Comparison of ENCODE assay signal across 7 cellular contexts in genomic region chr4:46955601-46956000, GRCh38. TPM values are rescaled to one million over a fixed set of nuclear protein-coding genes. Genes with fewer than 3 reads are reported as not detected.
"Had no signal": no experiment of that assay in that cellular context is flagged by ENCODE, and none has a peak within 500 bp of the region (broad histone marks: within the 10 kb centered on the region; RNA-seq: fewer than 3 reads in every experiment).

No MANE protein-coding gene starts in this region.

- H3K27ac ChIP-seq: HL-60 had no signal

- DNase-seq: IMR-90, KBM-7 had no signal

- H3K4me3 ChIP-seq: K562 had no signal

- ATAC-seq: HepG2, K562 had no signal

RNA-seq across cellular contexts. Expression of gene GABRA4, which starts 37.8 kb away (rescaled TPM):
- total RNA-seq: HepG2, HT-29, K562 had no signal

RNA-seq across cellular contexts. Expression of gene COX7B2, which starts 46.6 kb away (rescaled TPM):
- total RNA-seq: HepG2, HT-29, HT1080, IMR-90 had no signal
